1 cellular context compared by ENCODE assay signal in the genomic region with DNA sequence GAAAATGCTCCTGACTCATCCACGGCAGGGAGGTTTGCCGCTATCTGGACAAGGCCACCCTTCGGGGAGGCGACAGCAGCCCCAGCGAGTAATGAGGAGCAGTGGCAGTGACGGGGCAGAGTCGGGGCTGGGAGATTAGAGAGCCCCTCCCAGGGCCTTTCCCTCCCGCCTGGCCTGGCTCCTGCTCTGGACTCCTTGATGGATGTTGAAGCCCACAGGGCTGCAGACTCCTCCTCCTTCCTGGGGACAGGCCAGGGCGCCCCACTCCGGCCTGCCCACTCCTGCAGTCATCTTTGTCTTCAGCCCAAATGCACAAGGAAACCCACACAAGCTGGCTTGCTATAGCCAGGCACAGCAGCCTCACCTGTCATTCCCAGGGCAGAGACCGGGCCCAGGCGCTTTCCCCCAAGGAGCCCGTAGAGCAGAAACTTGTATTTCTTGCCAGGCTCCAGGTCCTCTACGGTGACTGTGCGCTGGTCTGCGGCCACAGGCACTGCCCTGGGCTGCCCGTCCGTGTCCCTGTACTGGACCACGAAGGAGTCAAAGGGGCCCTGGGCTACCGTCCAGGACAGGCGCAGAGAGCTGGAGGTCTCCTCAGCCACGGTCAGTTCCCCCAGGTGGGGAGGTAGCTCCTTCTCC.
TF ChIP-seq lines count a peak whose summit lies in the region.

No MANE protein-coding gene starts in this region.

TF ChIP-seq in K562, 482 proteins besides CTCF, POLR2A, EP300 and RAD21 (continued from another document and continues in another):
- peak; percentile 46; the same call in 1 of the 2 replicates for TF ChIP-seq POLR2AphosphoS5 (IDR thresholded peaks at IDR 0.05; ENCODE audit: control insufficient read depth, insufficient read depth, low read depth, low read length)
- TF ChIP-seq ETS1 (conservative IDR thresholded peaks at IDR 0.05; ENCODE audit: control insufficient read depth, low read depth, low read length) = no peak
- no peak for TF ChIP-seq THRAP3 (IDR thresholded peaks at IDR 0.05; ENCODE audit: borderline replicate concordance)
- no peak for TF ChIP-seq ZNF354B (CRISPR knock-in tag; IDR thresholded peaks at IDR 0.05)
- no peak for TF ChIP-seq HMG20B (CRISPR knock-in tag; IDR thresholded peaks at IDR 0.05)
- TF ChIP-seq GTF2A2 (tag; IDR thresholded peaks at IDR 0.05) = 0 out of 2 replicates have a peak, but pooled peaks have one; percentile 35
- no peak for TF ChIP-seq LEF1 (IDR thresholded peaks at IDR 0.05)
- no peak for TF ChIP-seq RBM14 (IDR thresholded peaks at IDR 0.05; ENCODE audit: borderline replicate concordance, insufficient read depth, low read depth, low read length)
- no peak for TF ChIP-seq ZNF699 (CRISPR knock-in tag; IDR thresholded peaks at IDR 0.05; ENCODE audit: insufficient replicate concordance)
- TF ChIP-seq SMC3 (conservative IDR thresholded peaks at IDR 0.05; ENCODE audit: insufficient read depth, low read depth, low read length) = no peak
- no peak for TF ChIP-seq ZNF436 (CRISPR knock-in tag; IDR thresholded peaks at IDR 0.05)
- TF ChIP-seq ZNF551 (CRISPR knock-in tag; IDR thresholded peaks at IDR 0.05) = no peak
- peak; percentile 55; a peak in 3 of 4 replicates for TF ChIP-seq NRF1 (conservative IDR thresholded peaks at IDR 0.05 in 1 of 2, IDR thresholded peaks at IDR 0.05 in 1 of 2)
- TF ChIP-seq GATAD2A (IDR thresholded peaks at IDR 0.05) = no peak; the same call in 1 of the 2 replicates
- peak; percentile 12; the same call in 1 of the 2 replicates for TF ChIP-seq ZBTB7A (IDR thresholded peaks at IDR 0.05; ENCODE audit: borderline replicate concordance, control insufficient read depth, low read depth, low read length)
- no peak for TF ChIP-seq NR2C2 (CRISPR knock-in tag; IDR thresholded peaks at IDR 0.05)
- no peak for TF ChIP-seq NR2C2 (tag; IDR thresholded peaks at IDR 0.05)
- TF ChIP-seq FOSL1 (tag; conservative IDR thresholded peaks at IDR 0.05) = no peak
- no peak for TF ChIP-seq ZNF407 (IDR thresholded peaks at IDR 0.05; ENCODE audit: low read depth)
- TF ChIP-seq NR2C1 (IDR thresholded peaks at IDR 0.05) = no peak
- TF ChIP-seq NR2C1 (tag; IDR thresholded peaks at IDR 0.05) = peak; percentile 30; the same call in 1 of the 2 replicates
- TF ChIP-seq RCOR1 (IDR thresholded peaks at IDR 0.05; ENCODE audit: borderline replicate concordance in 1 of 2, low read depth in 2 of 2, low read length in 2 of 2) = peak in 1 of 2 experiments; percentile 51; a peak in 1 of 4 replicates
- no peak for TF ChIP-seq BRD9 (IDR thresholded peaks at IDR 0.05; ENCODE audit: low read depth, partially characterized antibody)
- no peak for TF ChIP-seq SNRNP70 (optimal IDR thresholded peaks at IDR 0.05; ENCODE audit: low read depth, low read length)
- TF ChIP-seq ZBTB5 (IDR thresholded peaks at IDR 0.05) = no peak
- TF ChIP-seq, protein P1, sequence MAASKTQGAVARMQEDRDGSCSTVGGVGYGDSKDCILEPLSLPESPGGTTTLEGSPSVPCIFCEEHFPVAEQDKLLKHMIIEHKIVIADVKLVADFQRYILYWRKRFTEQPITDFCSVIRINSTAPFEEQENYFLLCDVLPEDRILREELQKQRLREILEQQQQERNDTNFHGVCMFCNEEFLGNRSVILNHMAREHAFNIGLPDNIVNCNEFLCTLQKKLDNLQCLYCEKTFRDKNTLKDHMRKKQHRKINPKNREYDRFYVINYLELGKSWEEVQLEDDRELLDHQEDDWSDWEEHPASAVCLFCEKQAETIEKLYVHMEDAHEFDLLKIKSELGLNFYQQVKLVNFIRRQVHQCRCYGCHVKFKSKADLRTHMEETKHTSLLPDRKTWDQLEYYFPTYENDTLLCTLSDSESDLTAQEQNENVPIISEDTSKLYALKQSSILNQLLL (CRISPR knock-in tag; IDR thresholded peaks at IDR 0.05; ENCODE audit: borderline replicate concordance) = no peak
- no peak for TF ChIP-seq SRSF7 (optimal IDR thresholded peaks at IDR 0.05; ENCODE audit: low read depth, low read length)
- no peak for TF ChIP-seq ZNF217 (CRISPR knock-in tag; IDR thresholded peaks at IDR 0.05)
- TF ChIP-seq ZNF778 (CRISPR knock-in tag; IDR thresholded peaks at IDR 0.05) = no peak
- TF ChIP-seq ZNF695 (CRISPR knock-in tag; IDR thresholded peaks at IDR 0.05) = no peak
- TF ChIP-seq MCM7 (IDR thresholded peaks at IDR 0.05) = no peak
- TF ChIP-seq HDGF (IDR thresholded peaks at IDR 0.05) = no peak; the same call in 1 of the 2 replicates
- TF ChIP-seq SIN3B (IDR thresholded peaks at IDR 0.05; ENCODE audit: low read depth) = no peak
- TF ChIP-seq CCNT2 (IDR thresholded peaks at IDR 0.05; ENCODE audit: borderline replicate concordance, extremely low read depth, insufficient read length, low read depth, low read length) = no peak
- TF ChIP-seq PHTF2 (CRISPR knock-in tag; IDR thresholded peaks at IDR 0.05) = no peak
- 0 out of 2 replicates have a peak, but pooled peaks have one; percentile 39 for TF ChIP-seq ZNF23 (CRISPR knock-in tag; IDR thresholded peaks at IDR 0.05)
- TF ChIP-seq CCAR2 (IDR thresholded peaks at IDR 0.05; ENCODE audit: low read depth, low read length) = no peak
- TF ChIP-seq CBFA2T3 (IDR thresholded peaks at IDR 0.05) = peak; percentile 45
- no peak for TF ChIP-seq TAF9B (IDR thresholded peaks at IDR 0.05; ENCODE audit: partially characterized antibody)
- no peak for TF ChIP-seq ZNF766 (CRISPR knock-in tag; conservative IDR thresholded peaks at IDR 0.05)
- TF ChIP-seq ZBTB1 (CRISPR knock-in tag; IDR thresholded peaks at IDR 0.05; ENCODE audit: borderline replicate concordance, low read depth) = no peak
- no peak for TF ChIP-seq ZHX1 (conservative IDR thresholded peaks at IDR 0.05; ENCODE audit: low read length)
- TF ChIP-seq, protein P2, sequence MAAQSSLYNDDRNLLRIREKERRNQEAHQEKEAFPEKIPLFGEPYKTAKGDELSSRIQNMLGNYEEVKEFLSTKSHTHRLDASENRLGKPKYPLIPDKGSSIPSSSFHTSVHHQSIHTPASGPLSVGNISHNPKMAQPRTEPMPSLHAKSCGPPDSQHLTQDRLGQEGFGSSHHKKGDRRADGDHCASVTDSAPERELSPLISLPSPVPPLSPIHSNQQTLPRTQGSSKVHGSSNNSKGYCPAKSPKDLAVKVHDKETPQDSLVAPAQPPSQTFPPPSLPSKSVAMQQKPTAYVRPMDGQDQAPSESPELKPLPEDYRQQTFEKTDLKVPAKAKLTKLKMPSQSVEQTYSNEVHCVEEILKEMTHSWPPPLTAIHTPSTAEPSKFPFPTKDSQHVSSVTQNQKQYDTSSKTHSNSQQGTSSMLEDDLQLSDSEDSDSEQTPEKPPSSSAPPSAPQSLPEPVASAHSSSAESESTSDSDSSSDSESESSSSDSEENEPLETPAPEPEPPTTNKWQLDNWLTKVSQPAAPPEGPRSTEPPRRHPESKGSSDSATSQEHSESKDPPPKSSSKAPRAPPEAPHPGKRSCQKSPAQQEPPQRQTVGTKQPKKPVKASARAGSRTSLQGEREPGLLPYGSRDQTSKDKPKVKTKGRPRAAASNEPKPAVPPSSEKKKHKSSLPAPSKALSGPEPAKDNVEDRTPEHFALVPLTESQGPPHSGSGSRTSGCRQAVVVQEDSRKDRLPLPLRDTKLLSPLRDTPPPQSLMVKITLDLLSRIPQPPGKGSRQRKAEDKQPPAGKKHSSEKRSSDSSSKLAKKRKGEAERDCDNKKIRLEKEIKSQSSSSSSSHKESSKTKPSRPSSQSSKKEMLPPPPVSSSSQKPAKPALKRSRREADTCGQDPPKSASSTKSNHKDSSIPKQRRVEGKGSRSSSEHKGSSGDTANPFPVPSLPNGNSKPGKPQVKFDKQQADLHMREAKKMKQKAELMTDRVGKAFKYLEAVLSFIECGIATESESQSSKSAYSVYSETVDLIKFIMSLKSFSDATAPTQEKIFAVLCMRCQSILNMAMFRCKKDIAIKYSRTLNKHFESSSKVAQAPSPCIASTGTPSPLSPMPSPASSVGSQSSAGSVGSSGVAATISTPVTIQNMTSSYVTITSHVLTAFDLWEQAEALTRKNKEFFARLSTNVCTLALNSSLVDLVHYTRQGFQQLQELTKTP (IDR thresholded peaks at IDR 0.05; ENCODE audit: low read depth in 1 of 2, partially characterized antibody in 2 of 2) = no peak
